Comparison of ENCODE assay signal across 1 cellular context in the genomic region with DNA sequence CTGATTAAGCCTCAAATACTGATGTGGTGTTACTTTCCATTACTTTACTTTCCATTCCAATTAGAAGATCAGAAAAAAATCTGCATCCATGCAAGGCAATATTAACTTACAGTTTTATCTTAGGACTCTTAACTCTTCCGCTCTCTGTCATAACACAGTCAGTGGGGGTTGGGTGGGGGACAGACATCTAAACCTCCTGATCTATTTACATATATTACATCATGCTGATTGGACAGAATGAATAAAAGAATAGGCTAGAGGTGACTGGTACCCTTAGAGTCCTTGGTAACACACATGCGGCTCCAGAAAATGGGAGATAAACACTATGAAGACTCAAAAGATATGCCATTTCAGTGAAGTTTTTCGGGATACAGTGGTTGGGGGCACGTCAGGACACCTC.
TF ChIP-seq lines count a peak whose summit lies in the region.

No MANE protein-coding gene starts in this region.

TF ChIP-seq in K562, 482 proteins besides CTCF, POLR2A, EP300 and RAD21 (continued from another document and continues in another):
- TF ChIP-seq, protein P1, sequence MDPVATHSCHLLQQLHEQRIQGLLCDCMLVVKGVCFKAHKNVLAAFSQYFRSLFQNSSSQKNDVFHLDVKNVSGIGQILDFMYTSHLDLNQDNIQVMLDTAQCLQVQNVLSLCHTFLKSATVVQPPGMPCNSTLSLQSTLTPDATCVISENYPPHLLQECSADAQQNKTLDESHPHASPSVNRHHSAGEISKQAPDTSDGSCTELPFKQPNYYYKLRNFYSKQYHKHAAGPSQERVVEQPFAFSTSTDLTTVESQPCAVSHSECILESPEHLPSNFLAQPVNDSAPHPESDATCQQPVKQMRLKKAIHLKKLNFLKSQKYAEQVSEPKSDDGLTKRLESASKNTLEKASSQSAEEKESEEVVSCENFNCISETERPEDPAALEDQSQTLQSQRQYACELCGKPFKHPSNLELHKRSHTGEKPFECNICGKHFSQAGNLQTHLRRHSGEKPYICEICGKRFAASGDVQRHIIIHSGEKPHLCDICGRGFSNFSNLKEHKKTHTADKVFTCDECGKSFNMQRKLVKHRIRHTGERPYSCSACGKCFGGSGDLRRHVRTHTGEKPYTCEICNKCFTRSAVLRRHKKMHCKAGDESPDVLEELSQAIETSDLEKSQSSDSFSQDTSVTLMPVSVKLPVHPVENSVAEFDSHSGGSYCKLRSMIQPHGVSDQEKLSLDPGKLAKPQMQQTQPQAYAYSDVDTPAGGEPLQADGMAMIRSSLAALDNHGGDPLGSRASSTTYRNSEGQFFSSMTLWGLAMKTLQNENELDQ (CRISPR knock-in tag; IDR thresholded peaks at IDR 0.05; ENCODE audit: borderline replicate concordance): no peak
- TF ChIP-seq MTA3 (IDR thresholded peaks at IDR 0.05; ENCODE audit: borderline replicate concordance): no peak
- TF ChIP-seq, protein P2, sequence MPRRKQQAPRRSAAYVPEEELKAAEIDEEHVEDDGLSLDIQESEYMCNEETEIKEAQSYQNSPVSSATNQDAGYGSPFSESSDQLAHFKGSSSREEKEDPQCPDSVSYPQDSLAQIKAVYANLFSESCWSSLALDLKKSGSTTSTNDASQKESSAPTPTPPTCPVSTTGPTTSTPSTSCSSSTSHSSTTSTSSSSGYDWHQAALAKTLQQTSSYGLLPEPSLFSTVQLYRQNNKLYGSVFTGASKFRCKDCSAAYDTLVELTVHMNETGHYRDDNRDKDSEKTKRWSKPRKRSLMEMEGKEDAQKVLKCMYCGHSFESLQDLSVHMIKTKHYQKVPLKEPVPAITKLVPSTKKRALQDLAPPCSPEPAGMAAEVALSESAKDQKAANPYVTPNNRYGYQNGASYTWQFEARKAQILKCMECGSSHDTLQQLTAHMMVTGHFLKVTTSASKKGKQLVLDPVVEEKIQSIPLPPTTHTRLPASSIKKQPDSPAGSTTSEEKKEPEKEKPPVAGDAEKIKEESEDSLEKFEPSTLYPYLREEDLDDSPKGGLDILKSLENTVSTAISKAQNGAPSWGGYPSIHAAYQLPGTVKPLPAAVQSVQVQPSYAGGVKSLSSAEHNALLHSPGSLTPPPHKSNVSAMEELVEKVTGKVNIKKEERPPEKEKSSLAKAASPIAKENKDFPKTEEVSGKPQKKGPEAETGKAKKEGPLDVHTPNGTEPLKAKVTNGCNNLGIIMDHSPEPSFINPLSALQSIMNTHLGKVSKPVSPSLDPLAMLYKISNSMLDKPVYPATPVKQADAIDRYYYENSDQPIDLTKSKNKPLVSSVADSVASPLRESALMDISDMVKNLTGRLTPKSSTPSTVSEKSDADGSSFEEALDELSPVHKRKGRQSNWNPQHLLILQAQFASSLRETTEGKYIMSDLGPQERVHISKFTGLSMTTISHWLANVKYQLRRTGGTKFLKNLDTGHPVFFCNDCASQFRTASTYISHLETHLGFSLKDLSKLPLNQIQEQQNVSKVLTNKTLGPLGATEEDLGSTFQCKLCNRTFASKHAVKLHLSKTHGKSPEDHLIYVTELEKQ (CRISPR knock-in tag; IDR thresholded peaks at IDR 0.05): no peak
- TF ChIP-seq HCFC1 (IDR thresholded peaks at IDR 0.05; ENCODE audit: low read depth, low read length): no peak
- no peak for TF ChIP-seq EZH2 (IDR thresholded peaks at IDR 0.05; ENCODE audit: borderline replicate concordance, low read depth, low read length)
- peak; percentile 46; the same call in 1 of the 2 replicates for TF ChIP-seq JUND (IDR thresholded peaks at IDR 0.05; ENCODE audit: borderline replicate concordance, low read depth, low read length)
- TF ChIP-seq JUND (tag; IDR thresholded peaks at IDR 0.05; ENCODE audit: borderline replicate concordance, low read depth, low read length): no peak
- TF ChIP-seq RHOXF2B (CRISPR knock-in tag; conservative IDR thresholded peaks at IDR 0.05): no peak
- TF ChIP-seq, protein P3, sequence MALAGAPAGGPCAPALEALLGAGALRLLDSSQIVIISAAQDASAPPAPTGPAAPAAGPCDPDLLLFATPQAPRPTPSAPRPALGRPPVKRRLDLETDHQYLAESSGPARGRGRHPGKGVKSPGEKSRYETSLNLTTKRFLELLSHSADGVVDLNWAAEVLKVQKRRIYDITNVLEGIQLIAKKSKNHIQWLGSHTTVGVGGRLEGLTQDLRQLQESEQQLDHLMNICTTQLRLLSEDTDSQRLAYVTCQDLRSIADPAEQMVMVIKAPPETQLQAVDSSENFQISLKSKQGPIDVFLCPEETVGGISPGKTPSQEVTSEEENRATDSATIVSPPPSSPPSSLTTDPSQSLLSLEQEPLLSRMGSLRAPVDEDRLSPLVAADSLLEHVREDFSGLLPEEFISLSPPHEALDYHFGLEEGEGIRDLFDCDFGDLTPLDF (CRISPR knock-in tag; IDR thresholded peaks at IDR 0.05): no peak
- TF ChIP-seq JUNB (CRISPR knock-in tag; conservative IDR thresholded peaks at IDR 0.05): no peak
- no peak for TF ChIP-seq FOS (IDR thresholded peaks at IDR 0.05; ENCODE audit: extremely low read depth, insufficient read length)
- TF ChIP-seq C11orf30 (IDR thresholded peaks at IDR 0.05; ENCODE audit: low read depth): peak; percentile 32; the same call in 1 of the 2 replicates
- TF ChIP-seq, protein P4, sequence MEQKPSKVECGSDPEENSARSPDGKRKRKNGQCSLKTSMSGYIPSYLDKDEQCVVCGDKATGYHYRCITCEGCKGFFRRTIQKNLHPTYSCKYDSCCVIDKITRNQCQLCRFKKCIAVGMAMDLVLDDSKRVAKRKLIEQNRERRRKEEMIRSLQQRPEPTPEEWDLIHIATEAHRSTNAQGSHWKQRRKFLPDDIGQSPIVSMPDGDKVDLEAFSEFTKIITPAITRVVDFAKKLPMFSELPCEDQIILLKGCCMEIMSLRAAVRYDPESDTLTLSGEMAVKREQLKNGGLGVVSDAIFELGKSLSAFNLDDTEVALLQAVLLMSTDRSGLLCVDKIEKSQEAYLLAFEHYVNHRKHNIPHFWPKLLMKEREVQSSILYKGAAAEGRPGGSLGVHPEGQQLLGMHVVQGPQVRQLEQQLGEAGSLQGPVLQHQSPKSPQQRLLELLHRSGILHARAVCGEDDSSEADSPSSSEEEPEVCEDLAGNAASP (IDR thresholded peaks at IDR 0.05): peak; percentile 58
- TF ChIP-seq CREB1 (IDR thresholded peaks at IDR 0.05): no peak
- no peak for TF ChIP-seq CREB1 (CRISPR knock-in tag; IDR thresholded peaks at IDR 0.05)
- TF ChIP-seq MAFG (tag; conservative IDR thresholded peaks at IDR 0.05): 0 out of 2 replicates have a peak, but pooled peaks have one; percentile 19
- TF ChIP-seq, protein P5, sequence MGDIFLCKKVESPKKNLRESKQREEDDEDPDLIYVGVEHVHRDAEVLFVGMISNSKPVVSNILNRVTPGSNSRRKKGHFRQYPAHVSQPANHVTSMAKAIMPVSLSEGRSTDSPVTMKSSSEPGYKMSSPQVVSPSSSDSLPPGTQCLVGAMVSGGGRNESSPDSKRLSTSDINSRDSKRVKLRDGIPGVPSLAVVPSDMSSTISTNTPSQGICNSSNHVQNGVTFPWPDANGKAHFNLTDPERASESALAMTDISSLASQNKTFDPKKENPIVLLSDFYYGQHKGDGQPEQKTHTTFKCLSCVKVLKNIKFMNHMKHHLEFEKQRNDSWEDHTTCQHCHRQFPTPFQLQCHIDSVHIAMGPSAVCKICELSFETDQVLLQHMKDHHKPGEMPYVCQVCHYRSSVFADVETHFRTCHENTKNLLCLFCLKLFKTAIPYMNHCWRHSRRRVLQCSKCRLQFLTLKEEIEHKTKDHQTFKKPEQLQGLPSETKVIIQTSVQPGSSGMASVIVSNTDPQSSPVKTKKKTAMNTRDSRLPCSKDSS (IDR thresholded peaks at IDR 0.05; ENCODE audit: low read depth, partially characterized antibody): no peak
- TF ChIP-seq ZFP36 (IDR thresholded peaks at IDR 0.05; ENCODE audit: low read depth, low read length, partially characterized antibody): no peak
- no peak for TF ChIP-seq MYC (IDR thresholded peaks at IDR 0.05; ENCODE audit: low read depth, low read length)
- no peak for TF ChIP-seq MYC (CRISPR knock-in tag; IDR thresholded peaks at IDR 0.05; ENCODE audit: borderline replicate concordance, low read depth)
- no peak for TF ChIP-seq GTF2E2 (tag; IDR thresholded peaks at IDR 0.05)
- peak; percentile 43; the same call in 1 of the 2 replicates for TF ChIP-seq DPF2 (IDR thresholded peaks at IDR 0.05)
- TF ChIP-seq ETV1 (tag; conservative IDR thresholded peaks at IDR 0.05; ENCODE audit: low read depth): peak; percentile 56; the same call in 1 of the 2 replicates
- TF ChIP-seq SAFB (IDR thresholded peaks at IDR 0.05; ENCODE audit: borderline replicate concordance, low read depth, low read length): no peak
- TF ChIP-seq ELF1 (tag; IDR thresholded peaks at IDR 0.05): no peak
- no peak for TF ChIP-seq ZNF830 (CRISPR knock-in tag; IDR thresholded peaks at IDR 0.05)
- TF ChIP-seq KAT7 (CRISPR knock-in tag; IDR thresholded peaks at IDR 0.05; ENCODE audit: borderline replicate concordance): no peak
- no peak for TF ChIP-seq POLR3G (IDR thresholded peaks at IDR 0.05; ENCODE audit: extremely low read depth, insufficient read length, insufficient replicate concordance)
- TF ChIP-seq, protein P6, sequence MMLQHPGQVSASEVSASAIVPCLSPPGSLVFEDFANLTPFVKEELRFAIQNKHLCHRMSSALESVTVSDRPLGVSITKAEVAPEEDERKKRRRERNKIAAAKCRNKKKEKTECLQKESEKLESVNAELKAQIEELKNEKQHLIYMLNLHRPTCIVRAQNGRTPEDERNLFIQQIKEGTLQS (IDR thresholded peaks at IDR 0.05): peak; percentile 81
- TF ChIP-seq, protein P6 (CRISPR knock-in tag; conservative IDR thresholded peaks at IDR 0.05): no peak
- no peak for TF ChIP-seq CEBPG (CRISPR knock-in tag; IDR thresholded peaks at IDR 0.05)
- TF ChIP-seq CEBPG (tag; conservative IDR thresholded peaks at IDR 0.05 in 1 of 2, IDR thresholded peaks at IDR 0.05 in 1 of 2): peak in 1 of 2 experiments; percentile 57; a peak in 2 of 4 replicates
- TF ChIP-seq, protein P7, sequence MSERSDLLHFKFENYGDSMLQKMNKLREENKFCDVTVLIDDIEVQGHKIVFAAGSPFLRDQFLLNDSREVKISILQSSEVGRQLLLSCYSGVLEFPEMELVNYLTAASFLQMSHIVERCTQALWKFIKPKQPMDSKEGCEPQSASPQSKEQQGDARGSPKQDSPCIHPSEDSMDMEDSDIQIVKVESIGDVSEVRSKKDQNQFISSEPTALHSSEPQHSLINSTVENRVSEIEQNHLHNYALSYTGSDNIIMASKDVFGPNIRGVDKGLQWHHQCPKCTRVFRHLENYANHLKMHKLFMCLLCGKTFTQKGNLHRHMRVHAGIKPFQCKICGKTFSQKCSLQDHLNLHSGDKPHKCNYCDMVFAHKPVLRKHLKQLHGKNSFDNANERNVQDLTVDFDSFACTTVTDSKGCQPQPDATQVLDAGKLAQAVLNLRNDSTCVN (CRISPR knock-in tag; IDR thresholded peaks at IDR 0.05): no peak
- TF ChIP-seq ESRRA (IDR thresholded peaks at IDR 0.05; ENCODE audit: borderline replicate concordance, low read depth): peak; percentile 39; the same call in 1 of the 2 replicates
- TF ChIP-seq, protein P8, sequence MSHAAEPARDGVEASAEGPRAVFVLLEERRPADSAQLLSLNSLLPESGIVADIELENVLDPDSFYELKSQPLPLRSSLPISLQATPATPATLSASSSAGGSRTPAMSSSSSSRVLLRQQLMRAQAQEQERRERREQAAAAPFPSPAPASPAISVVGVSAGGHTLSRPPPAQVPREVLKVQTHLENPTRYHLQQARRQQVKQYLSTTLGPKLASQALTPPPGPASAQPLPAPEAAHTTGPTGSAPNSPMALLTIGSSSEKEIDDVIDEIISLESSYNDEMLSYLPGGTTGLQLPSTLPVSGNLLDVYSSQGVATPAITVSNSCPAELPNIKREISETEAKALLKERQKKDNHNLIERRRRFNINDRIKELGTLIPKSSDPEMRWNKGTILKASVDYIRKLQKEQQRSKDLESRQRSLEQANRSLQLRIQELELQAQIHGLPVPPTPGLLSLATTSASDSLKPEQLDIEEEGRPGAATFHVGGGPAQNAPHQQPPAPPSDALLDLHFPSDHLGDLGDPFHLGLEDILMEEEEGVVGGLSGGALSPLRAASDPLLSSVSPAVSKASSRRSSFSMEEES (CRISPR knock-in tag; IDR thresholded peaks at IDR 0.05): no peak
- TF ChIP-seq CC2D1A (IDR thresholded peaks at IDR 0.05): no peak
- TF ChIP-seq FIP1L1 (IDR thresholded peaks at IDR 0.05; ENCODE audit: low read depth, low read length, poor library complexity, severe bottlenecking): no peak
- 0 out of 2 replicates have a peak, but pooled peaks have one; percentile 21 for TF ChIP-seq EP400 (IDR thresholded peaks at IDR 0.05)
- TF ChIP-seq, protein P9, sequence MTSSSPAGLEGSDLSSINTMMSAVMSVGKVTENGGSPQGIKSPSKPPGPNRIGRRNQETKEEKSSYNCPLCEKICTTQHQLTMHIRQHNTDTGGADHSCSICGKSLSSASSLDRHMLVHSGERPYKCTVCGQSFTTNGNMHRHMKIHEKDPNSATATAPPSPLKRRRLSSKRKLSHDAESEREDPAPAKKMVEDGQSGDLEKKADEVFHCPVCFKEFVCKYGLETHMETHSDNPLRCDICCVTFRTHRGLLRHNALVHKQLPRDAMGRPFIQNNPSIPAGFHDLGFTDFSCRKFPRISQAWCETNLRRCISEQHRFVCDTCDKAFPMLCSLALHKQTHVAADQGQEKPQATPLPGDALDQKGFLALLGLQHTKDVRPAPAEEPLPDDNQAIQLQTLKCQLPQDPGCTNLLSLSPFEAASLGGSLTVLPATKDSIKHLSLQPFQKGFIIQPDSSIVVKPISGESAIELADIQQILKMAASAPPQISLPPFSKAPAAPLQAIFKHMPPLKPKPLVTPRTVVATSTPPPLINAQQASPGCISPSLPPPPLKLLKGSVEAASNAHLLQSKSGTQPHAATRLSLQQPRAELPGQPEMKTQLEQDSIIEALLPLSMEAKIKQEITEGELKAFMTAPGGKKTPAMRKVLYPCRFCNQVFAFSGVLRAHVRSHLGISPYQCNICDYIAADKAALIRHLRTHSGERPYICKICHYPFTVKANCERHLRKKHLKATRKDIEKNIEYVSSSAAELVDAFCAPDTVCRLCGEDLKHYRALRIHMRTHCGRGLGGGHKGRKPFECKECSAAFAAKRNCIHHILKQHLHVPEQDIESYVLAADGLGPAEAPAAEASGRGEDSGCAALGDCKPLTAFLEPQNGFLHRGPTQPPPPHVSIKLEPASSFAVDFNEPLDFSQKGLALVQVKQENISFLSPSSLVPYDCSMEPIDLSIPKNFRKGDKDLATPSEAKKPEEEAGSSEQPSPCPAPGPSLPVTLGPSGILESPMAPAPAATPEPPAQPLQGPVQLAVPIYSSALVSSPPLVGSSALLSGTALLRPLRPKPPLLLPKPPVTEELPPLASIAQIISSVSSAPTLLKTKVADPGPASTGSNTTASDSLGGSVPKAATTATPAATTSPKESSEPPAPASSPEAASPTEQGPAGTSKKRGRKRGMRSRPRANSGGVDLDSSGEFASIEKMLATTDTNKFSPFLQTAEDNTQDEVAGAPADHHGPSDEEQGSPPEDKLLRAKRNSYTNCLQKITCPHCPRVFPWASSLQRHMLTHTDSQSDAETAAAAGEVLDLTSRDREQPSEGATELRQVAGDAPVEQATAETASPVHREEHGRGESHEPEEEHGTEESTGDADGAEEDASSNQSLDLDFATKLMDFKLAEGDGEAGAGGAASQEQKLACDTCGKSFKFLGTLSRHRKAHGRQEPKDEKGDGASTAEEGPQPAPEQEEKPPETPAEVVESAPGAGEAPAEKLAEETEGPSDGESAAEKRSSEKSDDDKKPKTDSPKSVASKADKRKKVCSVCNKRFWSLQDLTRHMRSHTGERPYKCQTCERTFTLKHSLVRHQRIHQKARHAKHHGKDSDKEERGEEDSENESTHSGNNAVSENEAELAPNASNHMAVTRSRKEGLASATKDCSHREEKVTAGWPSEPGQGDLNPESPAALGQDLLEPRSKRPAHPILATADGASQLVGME (CRISPR knock-in tag; IDR thresholded peaks at IDR 0.05): no peak
- no peak for TF ChIP-seq HDGF (IDR thresholded peaks at IDR 0.05)
- no peak for TF ChIP-seq HLTF (IDR thresholded peaks at IDR 0.05)
- no peak for TF ChIP-seq DACH1 (IDR thresholded peaks at IDR 0.05; ENCODE audit: partially characterized antibody)
- no peak for TF ChIP-seq DIDO1 (tag; IDR thresholded peaks at IDR 0.05; ENCODE audit: low read depth)
